Comparison of ENCODE assay signal across 6 cellular contexts in the genomic region with DNA sequence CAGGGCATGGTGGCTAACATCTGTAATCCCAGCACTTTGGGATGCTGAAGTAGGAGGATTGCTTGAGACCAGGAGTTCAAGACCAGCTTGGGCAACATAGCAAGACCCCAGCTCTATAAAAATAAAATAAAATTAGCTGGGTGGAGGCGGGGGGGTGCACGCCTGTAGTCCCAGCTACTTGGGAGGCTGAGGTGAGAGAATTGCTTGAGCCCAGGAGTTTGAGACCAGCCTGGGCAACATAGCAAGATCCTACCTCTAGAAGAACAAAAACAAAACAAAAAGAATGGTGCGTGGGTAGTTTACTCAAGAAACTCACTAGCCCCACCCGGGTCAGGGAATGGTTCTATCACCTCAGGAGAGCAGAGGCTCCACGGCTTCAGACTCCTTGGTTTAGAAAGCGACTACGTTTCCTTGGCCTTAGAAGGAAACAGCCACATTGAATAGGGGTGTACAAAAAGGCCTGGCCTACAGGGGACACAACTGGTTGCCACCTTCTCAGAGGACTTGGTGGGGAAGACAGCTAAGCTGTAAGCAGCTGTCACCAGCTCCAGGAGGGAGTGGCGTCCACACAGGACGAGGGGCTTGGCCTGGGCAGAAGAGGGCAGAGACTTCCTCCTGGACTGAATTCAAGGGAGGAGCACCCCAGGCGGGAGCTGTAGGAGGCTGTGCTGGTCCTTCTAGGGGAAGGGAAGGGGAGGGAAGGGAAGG. TPM values are rescaled to one million over a fixed set of nuclear protein-coding genes. Genes with fewer than 3 reads are reported as not detected.
A peak's percentile ranks its signal among the peaks of the same experiment; 100 is the strongest.
DNase-seq lines count a peak whose midpoint lies in the region; ATAC-seq and TF ChIP-seq lines count a peak whose summit lies in the region.

No MANE protein-coding gene starts in this region.

- DNase-seq in EL, result peak; percentile 69
- DNase-seq in OCI-M1 (lab: John Stamatoyannopoulos, UW), result peak; percentile 71
- no peak for DNase-seq in fibroblast of pulmonary artery (ENCODE audit: low read depth)
- no peak for DNase-seq in tibial nerve (ENCODE audit: low spot score in 2 of 2)

- ATAC-seq in HG02852 (IDR thresholded peaks at IDR 0.05; ENCODE audit: unreplicated experiment) (no peak), GM18909 (IDR thresholded peaks at IDR 0.05; ENCODE audit: poor library complexity, unreplicated experiment) (no peak)

- TF ChIP-seq CTCF in fibroblast of pulmonary artery (IDR thresholded peaks at IDR 0.05; ENCODE audit: low read length, missing control alignments), result no peak
- no peak for TF ChIP-seq CTCF in tibial nerve (IDR thresholded peaks at IDR 0.05)

- no peak for TF ChIP-seq EP300 in tibial nerve (IDR thresholded peaks at IDR 0.05)

- H3K4me1 ChIP-seq in tibial nerve, result peaks cover 0 to 42% (median 10%) of the 10 kb centered on the region in 4 donors

- H3K9me3 ChIP-seq in tibial nerve, result no peaks in the 10 kb centered on the region

- 45 to 46% methylated on average over 10 of the region's 10 CpGs for WGBS in tibial nerve, 2 donors

- peak overlapping the region in 3 of 4 donors; percentile 31 to 81 (median 61) for H3K27ac ChIP-seq in tibial nerve

- H3K36me3 ChIP-seq in tibial nerve, result peaks cover 0 to 18% (median 0%) of the 10 kb centered on the region in 3 donors

- TF ChIP-seq POLR2A in tibial nerve (IDR thresholded peaks at IDR 0.05), result no peak

- H3K4me3 ChIP-seq in fibroblast of pulmonary artery (replicated peaks; ENCODE audit: low read depth, low read length) (peak overlapping the region; percentile 68), tibial nerve (peak overlapping the region in 3 of 4 donors; percentile 35 to 57 (median 49))

- H3K27me3 ChIP-seq in tibial nerve, result no peaks in the 10 kb centered on the region

RNA-seq across cellular contexts. Expression of gene TK1, which starts 0.7 kb away (rescaled TPM):
- total RNA-seq in tibial nerve, result 1 to 10 TPM; 1.0 to 6.6 (median 1.6) TPM

RNA-seq across cellular contexts. Expression of gene AFMID, which starts 1.0 kb away (rescaled TPM):
- 10 to 100 TPM; 29.7 to 40.6 (median 37.7) TPM for total RNA-seq in tibial nerve

RNA-seq across cellular contexts. Expression of gene SYNGR2, which starts 17.8 kb away (rescaled TPM):
- 10 to 100 TPM; 40.6 to 70.2 (median 54.1) TPM for total RNA-seq in tibial nerve

RNA-seq across cellular contexts. Expression of gene BIRC5, which starts 27.9 kb away (rescaled TPM):
- 1 to 10 TPM in 1 of 4 donors, under 1 TPM in 2, not detected in 1; 0.87 to 8.7 (median 0.98) TPM for total RNA-seq in tibial nerve

RNA-seq across cellular contexts. Expression of gene C17orf99, which starts 40.0 kb away (rescaled TPM):
- not detected for total RNA-seq in tibial nerve

Comparison
In these comparisons a context has a peak if more than half of its experiments do, and no peak if none do; other contexts are left out.
1. DNase-seq: peak in EL (single experiment) and OCI-M1 (single experiment); none in fibroblast of pulmonary artery (single experiment) and tibial nerve (0 of 2).